Comparison of ENCODE assay signal across 8 cellular contexts in genomic region chr20:51624157-51624731, GRCh38.
A peak's percentile ranks its signal among the peaks of the same experiment; 100 is the strongest.
DNase-seq lines count a peak whose midpoint lies in the region; ATAC-seq and TF ChIP-seq lines count a peak whose summit lies in the region.

No MANE protein-coding gene starts in this region.

- H3K4me2 ChIP-seq in OCI-LY1 (ENCODE audit: low read length) (peak overlapping the region; percentile 13; the same call in 1 of the 2 replicates), fibroblast of lung (ENCODE audit: extremely low read depth, insufficient read depth, low read length) (no peak overlapping the region)

- no peaks in the 10 kb centered on the region for H3K27me3 ChIP-seq in OCI-LY1 (ENCODE audit: insufficient read depth, low read length)
- H3K27me3 ChIP-seq in fibroblast of lung (ENCODE audit: control insufficient read depth, insufficient read depth, low read length): no peaks in the 10 kb centered on the region
- H3K27me3 ChIP-seq in upper lobe of left lung: no peaks in the 10 kb centered on the region

- no peaks in the 10 kb centered on the region for H3F3A ChIP-seq in OCI-LY1 (ENCODE audit: insufficient read depth, low read length)

- H4K20me1 ChIP-seq in OCI-LY1 (ENCODE audit: insufficient read depth, low read length) (no peaks in the 10 kb centered on the region), fibroblast of lung (ENCODE audit: control insufficient read depth, extremely low read depth, insufficient read depth, low read length) (no peaks in the 10 kb centered on the region)

- H2AFZ ChIP-seq in OCI-LY1 (ENCODE audit: low read length) (peak overlapping the region; percentile 93), fibroblast of lung (ENCODE audit: low read length) (no peak overlapping the region)

- no peaks in the 10 kb centered on the region for H3K9me2 ChIP-seq in OCI-LY1 (ENCODE audit: low read depth, low read length)

- H3K4me3 ChIP-seq in OCI-LY1 (ENCODE audit: low read depth, low read length, poor library complexity, severe bottlenecking) (no peak overlapping the region), fibroblast of lung (replicated peaks in 1 of 4; ENCODE audit: control extremely low read depth in 1 of 4, insufficient read depth in 1 of 4, low read depth in 3 of 4, low read length in 4 of 4) (no peak overlapping the region), upper lobe of left lung (no peak overlapping the region)

- H3K9me3 ChIP-seq in OCI-LY1 (ENCODE audit: low read length) (no peaks in the 10 kb centered on the region), fibroblast of lung (ENCODE audit: control insufficient read depth, insufficient read depth, low read depth, low read length) (no peaks in the 10 kb centered on the region), upper lobe of left lung (no peaks in the 10 kb centered on the region)

- TF ChIP-seq POLR2A in upper lobe of left lung (IDR thresholded peaks at IDR 0.05): no peak

- no peaks in the 10 kb centered on the region for H3K9me3 Mint-ChIP-seq in osteocyte (ENCODE audit: unreplicated experiment)

- H3K79me2 ChIP-seq in OCI-LY1 (ENCODE audit: insufficient read depth, low read length): no peaks in the 10 kb centered on the region
- H3K79me2 ChIP-seq in fibroblast of lung (ENCODE audit: control insufficient read depth, insufficient read depth, low read length): no peaks in the 10 kb centered on the region

- peaks cover 47% of the 10 kb centered on the region for H3K36me3 Mint-ChIP-seq in osteocyte (ENCODE audit: unreplicated experiment)

- DNase-seq in D341Med (ENCODE audit: low spot score) (peak; percentile 75), activated T-cell treated with anti-CD3 and anti-CD28 coated beads for 1 hour (ENCODE audit: low read depth) (peak; percentile 47), fibroblast of lung (ENCODE audit: low read depth in 2 of 2) (peak; percentile 57 to 65), osteocyte (ENCODE audit: extremely low spot score, unreplicated experiment) (peak; percentile 87), upper lobe of left lung (no peak)

- H3K4me1 ChIP-seq in OCI-LY1 (ENCODE audit: insufficient read depth, low read length, severe bottlenecking): peaks cover 45% of the 10 kb centered on the region
- H3K4me1 ChIP-seq in fibroblast of lung (ENCODE audit: control insufficient read depth, extremely low read depth, insufficient read depth, low read length): no peaks in the 10 kb centered on the region
- no peaks in the 10 kb centered on the region for H3K4me1 ChIP-seq in upper lobe of left lung

- TF ChIP-seq CTCF in OCI-LY1 (IDR thresholded peaks at IDR 0.05; ENCODE audit: low read length) (peak; percentile 84), fibroblast of lung (conservative IDR thresholded peaks at IDR 0.05 in 1 of 2, IDR thresholded peaks at IDR 0.05 in 1 of 2; ENCODE audit: low read depth in 1 of 2, low read length in 2 of 2) (peak; percentile 53 to 78), osteocyte (IDR thresholded peaks at IDR 0.05) (peak; percentile 75), upper lobe of left lung (IDR thresholded peaks at IDR 0.05) (peak in 5 of 6 experiments; percentile 22 to 52 (median 42))

- no peak overlapping the region for H3K27ac Mint-ChIP-seq in osteocyte (ENCODE audit: unreplicated experiment)

- H3K36me3 ChIP-seq in OCI-LY1 (ENCODE audit: insufficient read depth, low read length): no peaks in the 10 kb centered on the region; the same call in 1 of the 2 replicates
- H3K36me3 ChIP-seq in fibroblast of lung (ENCODE audit: control insufficient read depth, insufficient read depth, low read length): no peaks in the 10 kb centered on the region
- peaks cover 0 to 14% (median 0%) of the 10 kb centered on the region in 4 donors for H3K36me3 ChIP-seq in upper lobe of left lung

- no peak overlapping the region for H3K4me3 Mint-ChIP-seq in osteocyte (ENCODE audit: unreplicated experiment)

- no peak for TF ChIP-seq EP300 in upper lobe of left lung (IDR thresholded peaks at IDR 0.05)

- H3K27ac ChIP-seq in OCI-LY1 (ENCODE audit: low read depth, low read length, poor library complexity, severe bottlenecking) (peak overlapping the region; percentile 36), fibroblast of lung (ENCODE audit: insufficient read depth, low read length) (no peak overlapping the region), upper lobe of left lung (no peak overlapping the region)

- WGBS in upper lobe of left lung, 2 donors: 69 to 76% methylated on average over 13 to 17 of the region's 17 CpGs

- peak; percentile 56 for ATAC-seq in HG02852 (IDR thresholded peaks at IDR 0.05; ENCODE audit: unreplicated experiment)
- peak in 1 of 2 donors; percentile 50 for ATAC-seq in upper lobe of left lung (ENCODE audit: low FRiP score in 2 of 2)
- ATAC-seq in HG02763 (IDR thresholded peaks at IDR 0.05; ENCODE audit: unreplicated experiment): no peak

- H3K9ac ChIP-seq in OCI-LY1 (ENCODE audit: low read length) (peak overlapping the region; percentile 24; the same call in 1 of the 2 replicates), fibroblast of lung (ENCODE audit: insufficient read depth, low read length) (no peak overlapping the region)

- no peaks in the 10 kb centered on the region for H3K27me3 Mint-ChIP-seq in osteocyte (ENCODE audit: unreplicated experiment)

- H3K4me1 Mint-ChIP-seq in osteocyte (ENCODE audit: unreplicated experiment): peaks cover 5% of the 10 kb centered on the region

Comparison
In these comparisons a context has a peak if more than half of its experiments do, and no peak if none do; other contexts are left out.
1. DNase-seq: peak in D341Med (single experiment), activated T-cell treated with anti-CD3 and anti-CD28 coated beads for 1 hour (single experiment), fibroblast of lung (2 of 2) and osteocyte (single experiment); none in upper lobe of left lung (0 of 2).
2. Peak in every context shown above with its lines, with median percentiles within 50 percentile points of each other: CTCF ChIP-seq.